1 cellular context compared by ENCODE assay signal in genomic region chr6:35909591-35909990, GRCh38.
A peak's percentile ranks its signal among the peaks of the same experiment; 100 is the strongest.
TF ChIP-seq lines count a peak whose summit lies in the region.

No MANE protein-coding gene starts in this region.

TF ChIP-seq in K562, 482 proteins besides CTCF, POLR2A, EP300 and RAD21:
- TF ChIP-seq PRDM10 (IDR thresholded peaks at IDR 0.05; ENCODE audit: partially characterized antibody): peak; percentile 33
